ENCODE assay signal across 1 cellular context in genomic region chr6:73968358-73968757, GRCh38.
TF ChIP-seq lines count a peak whose summit lies in the region.

No MANE protein-coding gene starts in this region.

TF ChIP-seq in IMR-90, 13 proteins besides CTCF, POLR2A, EP300 and RAD21 (continued from another document):
- TF ChIP-seq, protein P1, sequence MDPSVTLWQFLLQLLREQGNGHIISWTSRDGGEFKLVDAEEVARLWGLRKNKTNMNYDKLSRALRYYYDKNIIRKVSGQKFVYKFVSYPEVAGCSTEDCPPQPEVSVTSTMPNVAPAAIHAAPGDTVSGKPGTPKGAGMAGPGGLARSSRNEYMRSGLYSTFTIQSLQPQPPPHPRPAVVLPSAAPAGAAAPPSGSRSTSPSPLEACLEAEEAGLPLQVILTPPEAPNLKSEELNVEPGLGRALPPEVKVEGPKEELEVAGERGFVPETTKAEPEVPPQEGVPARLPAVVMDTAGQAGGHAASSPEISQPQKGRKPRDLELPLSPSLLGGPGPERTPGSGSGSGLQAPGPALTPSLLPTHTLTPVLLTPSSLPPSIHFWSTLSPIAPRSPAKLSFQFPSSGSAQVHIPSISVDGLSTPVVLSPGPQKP (IDR thresholded peaks at IDR 0.05; ENCODE audit: borderline replicate concordance, low read depth, low read length): no peak
- TF ChIP-seq, protein P2, sequence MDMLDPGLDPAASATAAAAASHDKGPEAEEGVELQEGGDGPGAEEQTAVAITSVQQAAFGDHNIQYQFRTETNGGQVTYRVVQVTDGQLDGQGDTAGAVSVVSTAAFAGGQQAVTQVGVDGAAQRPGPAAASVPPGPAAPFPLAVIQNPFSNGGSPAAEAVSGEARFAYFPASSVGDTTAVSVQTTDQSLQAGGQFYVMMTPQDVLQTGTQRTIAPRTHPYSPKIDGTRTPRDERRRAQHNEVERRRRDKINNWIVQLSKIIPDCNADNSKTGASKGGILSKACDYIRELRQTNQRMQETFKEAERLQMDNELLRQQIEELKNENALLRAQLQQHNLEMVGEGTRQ (IDR thresholded peaks at IDR 0.05; ENCODE audit: low read depth, low read length): no peak
- TF ChIP-seq BHLHE40 (IDR thresholded peaks at IDR 0.05; ENCODE audit: low read depth, low read length): no peak
- TF ChIP-seq CEBPB (IDR thresholded peaks at IDR 0.05; ENCODE audit: low read depth, low read length): no peak
- no peak for TF ChIP-seq CHD1 (IDR thresholded peaks at IDR 0.05; ENCODE audit: low read depth, low read length)
- TF ChIP-seq MAZ (IDR thresholded peaks at IDR 0.05; ENCODE audit: borderline replicate concordance, low read depth, low read length): no peak
- TF ChIP-seq MAFK (IDR thresholded peaks at IDR 0.05; ENCODE audit: low read depth, low read length): no peak
- TF ChIP-seq RCOR1 (IDR thresholded peaks at IDR 0.05; ENCODE audit: insufficient replicate concordance, low read length): no peak
- no peak for TF ChIP-seq MXI1 (IDR thresholded peaks at IDR 0.05; ENCODE audit: borderline replicate concordance, low read depth, low read length)
- no peak for TF ChIP-seq NFE2L2 (IDR thresholded peaks at IDR 0.05; ENCODE audit: low read depth, low read length)
- no peak for TF ChIP-seq RFX5 (IDR thresholded peaks at IDR 0.05; ENCODE audit: low read depth, low read length)
- no peak for TF ChIP-seq SMC3 (IDR thresholded peaks at IDR 0.05; ENCODE audit: low read depth, low read length)
